Comparison of ENCODE assay signal across 2 cellular contexts in the genomic region with DNA sequence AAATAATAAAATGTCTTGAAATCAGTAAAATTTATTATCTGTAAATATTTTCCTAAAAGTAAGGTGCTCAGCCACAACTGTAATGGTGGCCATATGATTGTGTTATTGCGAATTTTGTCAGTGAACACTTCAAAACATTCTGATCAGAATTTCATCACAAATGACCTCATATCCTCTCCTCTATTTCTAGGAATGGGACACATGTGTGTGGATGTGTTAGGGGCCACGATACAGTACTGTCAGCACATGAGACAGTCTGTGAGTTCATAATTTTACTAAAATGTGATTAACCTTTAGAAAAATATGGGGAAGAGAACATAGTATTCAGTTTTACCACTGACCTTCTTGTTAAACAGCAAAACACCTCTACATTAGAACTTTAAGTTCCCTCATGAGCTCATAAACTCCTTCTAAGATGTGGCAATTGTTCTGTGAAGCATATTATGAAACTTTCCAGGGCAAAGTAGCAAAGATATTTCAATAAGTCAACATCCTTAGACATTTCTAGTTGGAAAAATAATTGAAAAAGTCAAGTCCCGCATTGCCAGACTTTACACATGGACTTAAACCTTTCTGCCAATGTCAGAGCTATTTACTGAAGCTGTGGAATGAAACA.
TF ChIP-seq lines count a peak whose summit lies in the region.

No MANE protein-coding gene starts in this region.

TF ChIP-seq in SK-N-SH, 30 proteins besides CTCF, POLR2A, EP300 and RAD21 (continued from another document):
- TF ChIP-seq, protein P1, sequence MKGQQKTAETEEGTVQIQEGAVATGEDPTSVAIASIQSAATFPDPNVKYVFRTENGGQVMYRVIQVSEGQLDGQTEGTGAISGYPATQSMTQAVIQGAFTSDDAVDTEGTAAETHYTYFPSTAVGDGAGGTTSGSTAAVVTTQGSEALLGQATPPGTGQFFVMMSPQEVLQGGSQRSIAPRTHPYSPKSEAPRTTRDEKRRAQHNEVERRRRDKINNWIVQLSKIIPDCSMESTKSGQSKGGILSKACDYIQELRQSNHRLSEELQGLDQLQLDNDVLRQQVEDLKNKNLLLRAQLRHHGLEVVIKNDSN (IDR thresholded peaks at IDR 0.05; ENCODE audit: borderline replicate concordance, low read depth), result no peak
- TF ChIP-seq EZH2phosphoT487 (IDR thresholded peaks at IDR 0.05; ENCODE audit: borderline replicate concordance, low read depth) (no peak), RFX5 (IDR thresholded peaks at IDR 0.05; ENCODE audit: low read length) (no peak), RCOR1 (IDR thresholded peaks at IDR 0.05; ENCODE audit: low read length) (no peak), FOXJ3 (CRISPR knock-in tag; IDR thresholded peaks at IDR 0.05) (no peak), CHD2 (IDR thresholded peaks at IDR 0.05; ENCODE audit: low read length, partially characterized antibody) (no peak)
- TF ChIP-seq, protein P2, sequence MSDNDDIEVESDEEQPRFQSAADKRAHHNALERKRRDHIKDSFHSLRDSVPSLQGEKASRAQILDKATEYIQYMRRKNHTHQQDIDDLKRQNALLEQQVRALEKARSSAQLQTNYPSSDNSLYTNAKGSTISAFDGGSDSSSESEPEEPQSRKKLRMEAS (IDR thresholded peaks at IDR 0.05; ENCODE audit: low read depth), result no peak
- TF ChIP-seq, protein P3, sequence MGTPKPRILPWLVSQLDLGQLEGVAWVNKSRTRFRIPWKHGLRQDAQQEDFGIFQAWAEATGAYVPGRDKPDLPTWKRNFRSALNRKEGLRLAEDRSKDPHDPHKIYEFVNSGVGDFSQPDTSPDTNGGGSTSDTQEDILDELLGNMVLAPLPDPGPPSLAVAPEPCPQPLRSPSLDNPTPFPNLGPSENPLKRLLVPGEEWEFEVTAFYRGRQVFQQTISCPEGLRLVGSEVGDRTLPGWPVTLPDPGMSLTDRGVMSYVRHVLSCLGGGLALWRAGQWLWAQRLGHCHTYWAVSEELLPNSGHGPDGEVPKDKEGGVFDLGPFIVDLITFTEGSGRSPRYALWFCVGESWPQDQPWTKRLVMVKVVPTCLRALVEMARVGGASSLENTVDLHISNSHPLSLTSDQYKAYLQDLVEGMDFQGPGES (IDR thresholded peaks at IDR 0.05; ENCODE audit: low read depth, low read length), result no peak
- TF ChIP-seq, protein P4, sequence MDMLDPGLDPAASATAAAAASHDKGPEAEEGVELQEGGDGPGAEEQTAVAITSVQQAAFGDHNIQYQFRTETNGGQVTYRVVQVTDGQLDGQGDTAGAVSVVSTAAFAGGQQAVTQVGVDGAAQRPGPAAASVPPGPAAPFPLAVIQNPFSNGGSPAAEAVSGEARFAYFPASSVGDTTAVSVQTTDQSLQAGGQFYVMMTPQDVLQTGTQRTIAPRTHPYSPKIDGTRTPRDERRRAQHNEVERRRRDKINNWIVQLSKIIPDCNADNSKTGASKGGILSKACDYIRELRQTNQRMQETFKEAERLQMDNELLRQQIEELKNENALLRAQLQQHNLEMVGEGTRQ (IDR thresholded peaks at IDR 0.05; ENCODE audit: borderline replicate concordance, low read depth, low read length), result no peak

TF ChIP-seq in SK-N-SH treated with all-trans-retinoic acid at 6 μM for 48 hours, 23 proteins besides CTCF, POLR2A, EP300 and RAD21:
- TF ChIP-seq, protein P5, sequence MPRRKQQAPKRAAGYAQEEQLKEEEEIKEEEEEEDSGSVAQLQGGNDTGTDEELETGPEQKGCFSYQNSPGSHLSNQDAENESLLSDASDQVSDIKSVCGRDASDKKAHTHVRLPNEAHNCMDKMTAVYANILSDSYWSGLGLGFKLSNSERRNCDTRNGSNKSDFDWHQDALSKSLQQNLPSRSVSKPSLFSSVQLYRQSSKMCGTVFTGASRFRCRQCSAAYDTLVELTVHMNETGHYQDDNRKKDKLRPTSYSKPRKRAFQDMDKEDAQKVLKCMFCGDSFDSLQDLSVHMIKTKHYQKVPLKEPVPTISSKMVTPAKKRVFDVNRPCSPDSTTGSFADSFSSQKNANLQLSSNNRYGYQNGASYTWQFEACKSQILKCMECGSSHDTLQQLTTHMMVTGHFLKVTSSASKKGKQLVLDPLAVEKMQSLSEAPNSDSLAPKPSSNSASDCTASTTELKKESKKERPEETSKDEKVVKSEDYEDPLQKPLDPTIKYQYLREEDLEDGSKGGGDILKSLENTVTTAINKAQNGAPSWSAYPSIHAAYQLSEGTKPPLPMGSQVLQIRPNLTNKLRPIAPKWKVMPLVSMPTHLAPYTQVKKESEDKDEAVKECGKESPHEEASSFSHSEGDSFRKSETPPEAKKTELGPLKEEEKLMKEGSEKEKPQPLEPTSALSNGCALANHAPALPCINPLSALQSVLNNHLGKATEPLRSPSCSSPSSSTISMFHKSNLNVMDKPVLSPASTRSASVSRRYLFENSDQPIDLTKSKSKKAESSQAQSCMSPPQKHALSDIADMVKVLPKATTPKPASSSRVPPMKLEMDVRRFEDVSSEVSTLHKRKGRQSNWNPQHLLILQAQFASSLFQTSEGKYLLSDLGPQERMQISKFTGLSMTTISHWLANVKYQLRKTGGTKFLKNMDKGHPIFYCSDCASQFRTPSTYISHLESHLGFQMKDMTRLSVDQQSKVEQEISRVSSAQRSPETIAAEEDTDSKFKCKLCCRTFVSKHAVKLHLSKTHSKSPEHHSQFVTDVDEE (CRISPR knock-in tag; IDR thresholded peaks at IDR 0.05), result no peak
- TF ChIP-seq ISL1 (CRISPR knock-in tag; IDR thresholded peaks at IDR 0.05) (no peak), ZNF565 (CRISPR knock-in tag; conservative IDR thresholded peaks at IDR 0.05; ENCODE audit: low read depth) (no peak), SNAI2 (CRISPR knock-in tag; IDR thresholded peaks at IDR 0.05) (no peak)
